15 cellular contexts compared by ENCODE assay signal in genomic region chr6:136767583-136768307, GRCh38. TPM values are rescaled to one million over a fixed set of nuclear protein-coding genes. Genes with fewer than 3 reads are reported as not detected.
A peak's percentile ranks its signal among the peaks of the same experiment; 100 is the strongest.
DNase-seq lines count a peak whose midpoint lies in the region; ATAC-seq, FAIRE-seq and TF ChIP-seq lines count a peak whose summit lies in the region.
"Had no signal": no experiment of that assay in that cellular context is flagged by ENCODE, and none has a peak within 500 bp of the region (broad histone marks: within the 10 kb centered on the region; RNA-seq: fewer than 3 reads in every experiment).

No MANE protein-coding gene starts in this region.

- H3K4me1 ChIP-seq in K562 (replicated peaks in 1 of 2; ENCODE audit: control insufficient read depth in 2 of 2, insufficient read depth in 2 of 2, low read length in 2 of 2) (peaks cover 0 to 38% of the 10 kb centered on the region in 2 experiments; a peak in 4 of 5 replicates), spleen (peaks cover 55 to 98% (median 85%) of the 10 kb centered on the region in 6 donors), BE2C (peaks cover 4% of the 10 kb centered on the region)
- H3K4me1 ChIP-seq: uterus had no signal

- no peak overlapping the region for H3K9ac ChIP-seq in K562 (ENCODE audit: insufficient read depth in 1 of 2, low read depth in 2 of 2, low read length in 2 of 2)

- intact Hi-C loops in K562 (cut with micrococcal nuclease) = no loop called here
- intact Hi-C loops in spleen (cut with DNase I; ENCODE audit: low total_unique reads) = no loop called here

- TF ChIP-seq POLR2A in K562 (conservative IDR thresholded peaks at IDR 0.05) (no peak), spleen (IDR thresholded peaks at IDR 0.05) (no peak)

- no peak for DNase-seq in activated T-cell treated with anti-CD3 and anti-CD28 coated beads, Interleukin-2, amount 50 U/mL, for 24 hours
- no peak for DNase-seq in activated T-cell treated with anti-CD3 and anti-CD28 coated beads for 4 hours
- DNase-seq in Kasumi-1 (lab: John Stamatoyannopoulos, UW) = peak; percentile 25 to 51
- no peak for DNase-seq in K562 (ENCODE audit: extremely low read depth in 1 of 4, low spot score in 3 of 4)
- DNase-seq in spleen = no peak
- no peak for DNase-seq in BE2C
- no peak for DNase-seq in chondrocyte (ENCODE audit: low spot score)
- no peak for DNase-seq in activated CD4-positive, alpha-beta T cell treated with anti-CD3 and anti-CD28 coated beads for 48 hours
- DNase-seq: activated CD4-positive, alpha-beta T cell treated with anti-CD3 and anti-CD28 coated beads, Interleukin-2, amount 50 U/mL, for 48 hours; activated naive CD4-positive, alpha-beta T cell treated with anti-CD3 and anti-CD28 coated beads, Interleukin-2, amount 50 U/mL, for 16 hours; dermis blood vessel endothelial cell; GDM1; SHP77; uterus had no signal

- POLR2A ChIA-PET in K562 (lab: Yijun Ruan, JAX) = no interaction called here

- no peak for TF ChIP-seq EP300 in K562 (IDR thresholded peaks at IDR 0.05; ENCODE audit: low read length)

- H3K9me3 ChIP-seq in K562 (replicated peaks; ENCODE audit: control insufficient read depth, insufficient read depth, low read depth, low read length) (no peaks in the 10 kb centered on the region), spleen (no peaks in the 10 kb centered on the region), BE2C (no peaks in the 10 kb centered on the region)
- H3K9me3 ChIP-seq: uterus had no signal

- H3K27me3 Mint-ChIP-seq in activated T-cell treated with anti-CD3 and anti-CD28 coated beads, Interleukin-2, amount 50 U/mL, for 24 hours = no peaks in the 10 kb centered on the region
- H3K27me3 Mint-ChIP-seq in chondrocyte (ENCODE audit: low read depth) = no peaks in the 10 kb centered on the region

- TF ChIP-seq CTCF in K562 (IDR thresholded peaks at IDR 0.05 in 2 of 3, conservative IDR thresholded peaks at IDR 0.05 in 1 of 3; ENCODE audit: insufficient read depth in 2 of 3, low read depth in 1 of 3, low read length in 3 of 3) (no peak), spleen (IDR thresholded peaks at IDR 0.05 in 8 of 11, conservative IDR thresholded peaks at IDR 0.05 in 3 of 11) (no peak), BE2C (IDR thresholded peaks at IDR 0.05; ENCODE audit: low read depth, low read length) (no peak), chondrocyte (IDR thresholded peaks at IDR 0.05) (no peak)

- peak overlapping the region; percentile 3; the same call in 2 of the 3 replicates for H3K27ac ChIP-seq in K562 (ENCODE audit: extremely low read depth, low read depth, low read length)
- peak overlapping the region in 7 of 8 donors; percentile 63 to 91 (median 82) for H3K27ac ChIP-seq in spleen

- H3K79me2 ChIP-seq in K562 (ENCODE audit: control insufficient read depth, insufficient read depth, low read length) = peaks cover 92% of the 10 kb centered on the region

- H3K9me1 ChIP-seq in K562 (ENCODE audit: control insufficient read depth, insufficient read depth, low read length) = no peaks in the 10 kb centered on the region

- H3K4me3 ChIP-seq in K562 = no peak overlapping the region
- no peak overlapping the region for H3K4me3 ChIP-seq in spleen
- no peak overlapping the region for H3K4me3 ChIP-seq in BE2C (ENCODE audit: low read depth, low read length)
- H3K4me3 ChIP-seq: smooth muscle cell, uterus had no signal

- WGBS in K562 (ENCODE audit: insufficient coverage, low coverage, missing lambda C conversion rate) = 49% methylated on average over 6 of the region's 6 CpGs
- 63 to 84% (median 77%) methylated on average over 6 of the region's 6 CpGs for WGBS in spleen, 5 donors

- in situ Hi-C loops in K562 (cut with MboI) = no loop called here

- H3K36me3 ChIP-seq in K562 (ENCODE audit: control insufficient read depth, insufficient read depth, low read length) (no peaks in the 10 kb centered on the region), spleen (no peaks in the 10 kb centered on the region), BE2C (no peaks in the 10 kb centered on the region)
- H3K36me3 ChIP-seq: uterus had no signal

- H3K9me3 Mint-ChIP-seq in activated T-cell treated with anti-CD3 and anti-CD28 coated beads, Interleukin-2, amount 50 U/mL, for 24 hours = peaks cover 3% of the 10 kb centered on the region
- no peaks in the 10 kb centered on the region for H3K9me3 Mint-ChIP-seq in chondrocyte (ENCODE audit: low read depth)

- H3K4me1 Mint-ChIP-seq in activated T-cell treated with anti-CD3 and anti-CD28 coated beads, Interleukin-2, amount 50 U/mL, for 24 hours (ENCODE audit: low read depth) = peaks cover 69% of the 10 kb centered on the region
- H3K4me1 Mint-ChIP-seq in chondrocyte (ENCODE audit: low read depth) = no peaks in the 10 kb centered on the region

- no peak overlapping the region for H3K4me3 Mint-ChIP-seq in activated T-cell treated with anti-CD3 and anti-CD28 coated beads, Interleukin-2, amount 50 U/mL, for 24 hours
- no peak overlapping the region for H3K4me3 Mint-ChIP-seq in chondrocyte (ENCODE audit: unreplicated experiment)

- FAIRE-seq in K562 (lab: Jason Lieb, UNC) = peak; percentile 35

- H3K27ac Mint-ChIP-seq in activated T-cell treated with anti-CD3 and anti-CD28 coated beads, Interleukin-2, amount 50 U/mL, for 24 hours = peak overlapping the region; percentile 28
- H3K27ac Mint-ChIP-seq in chondrocyte (ENCODE audit: unreplicated experiment) = no peak overlapping the region

- no peaks in the 10 kb centered on the region for H4K20me1 ChIP-seq in K562 (replicated peaks; ENCODE audit: control insufficient read depth, insufficient read depth, low read length)

- no peaks in the 10 kb centered on the region for H3K36me3 Mint-ChIP-seq in activated T-cell treated with anti-CD3 and anti-CD28 coated beads, Interleukin-2, amount 50 U/mL, for 24 hours (ENCODE audit: low read depth)
- H3K36me3 Mint-ChIP-seq in chondrocyte (ENCODE audit: low read depth) = no peaks in the 10 kb centered on the region

- no peak for ATAC-seq in K562

- BruUV-seq in K562 (replicated peaks; lab: Mats Ljungman, UMichigan) = no TSS peak

- H3K27me3 ChIP-seq in K562 (ENCODE audit: control insufficient read depth in 2 of 2, insufficient read depth in 2 of 2, low read length in 2 of 2) (no peaks in the 10 kb centered on the region), spleen (replicated peaks in 1 of 7) (no peaks in the 10 kb centered on the region), BE2C (no peaks in the 10 kb centered on the region)
- H3K27me3 ChIP-seq: uterus had no signal

- no peak for TF ChIP-seq RAD21 in K562 (CRISPR knock-in tag; conservative IDR thresholded peaks at IDR 0.05 in 1 of 2, IDR thresholded peaks at IDR 0.05 in 1 of 2)

- H2AFZ ChIP-seq in K562 (ENCODE audit: low read depth, low read length) = no peak overlapping the region

- H3K4me2 ChIP-seq in K562 (ENCODE audit: insufficient read depth, low read length) = no peak overlapping the region
- H3K4me2 ChIP-seq: smooth muscle cell had no signal

- CTCF ChIA-PET in K562 (lab: Yijun Ruan, JAX; ENCODE audit: low intra/inter-chr PET ratio) = no interaction called here

RNA-seq across cellular contexts. Expression of gene MAP3K5, which starts 24.5 kb away (rescaled TPM):
- 17.0 and 33.7 TPM in 2 replicates for total RNA-seq in K562 (2011; cell fraction: chromatin; rRNA removed; ENCODE audit: low replicate concordance)
- total RNA-seq in K562 (2011; cell fraction: nucleolus; rRNA removed) = 7.8 and 10.1 TPM in 2 replicates
- 10.5 and 10.6 TPM in 2 replicates for total RNA-seq in K562 (2011; cell fraction: nucleoplasm; rRNA removed)
- total RNA-seq in K562 (2014; rRNA removed) (10.4 and 11.6 TPM in 2 replicates), K562 (2014; rRNA removed; fragmentation: Illumina TruSeq; extraction: Trizol) (12.7 and 15.3 TPM in 2 replicates), K562 (2015; rRNA removed; fragmentation: Illumina TruSeq; extraction: Trizol) (9.2 and 9.9 TPM in 2 replicates), K562 (2021) (11.7 and 13.0 TPM in 2 replicates), spleen (10 to 100 TPM; 28.8 to 55.0 (median 39.3) TPM), chondrocyte (2.1 to 5.1 TPM (median 4.6 TPM) in 3 replicates)
- polyA plus RNA-seq in K562 (2011; rRNA removed) (7.9 and 9.1 TPM in 2 replicates), K562 (2014; fragmentation: Illumina TruSeq; extraction: Trizol) (8.6 and 10.4 TPM in 2 replicates), K562 (2014; fragmentation: Nextera tagmentation; extraction: Ambion mirVana) (1 to 10 TPM; 2.2 to 3.3 TPM), K562 (2014; rRNA removed) (6.9 and 7.3 TPM in 2 replicates), spleen (1 to 10 TPM; 7.2 to 9.8 (median 8.4) TPM)
- 2.1 and 3.6 TPM in 2 replicates for polyA plus RNA-seq in K562 (2011; cell fraction: cytosol; rRNA removed)
- polyA plus RNA-seq in K562 (2011; cell fraction: nucleus; rRNA removed) = 6.2 and 8.7 TPM in 2 replicates
- 6.6 and 6.7 TPM in 2 replicates for polyA plus RNA-seq in K562 (2012)
- 13.9 and 23.8 TPM in 2 replicates for polyA minus RNA-seq in K562 (2011; rRNA and poly(A)+ RNA removed)
- 5.1 and 5.8 TPM in 2 replicates for polyA minus RNA-seq in K562 (2011; cell fraction: cytosol; rRNA and poly(A)+ RNA removed)
- 9.0 and 19.5 TPM in 2 replicates for polyA minus RNA-seq in K562 (2011; cell fraction: nucleus; rRNA and poly(A)+ RNA removed)
- 2.3 TPM for polyA plus RNA-seq in BE2C (2012; ENCODE audit: insufficient read depth, insufficient read length, low read depth)

RNA-seq across cellular contexts. Expression of gene PEX7, which starts 54.6 kb away (rescaled TPM):
- total RNA-seq in K562 (2011; cell fraction: chromatin; rRNA removed; ENCODE audit: low replicate concordance) = 7.4 and 8.8 TPM in 2 replicates
- 5.7 and 11.1 TPM in 2 replicates for total RNA-seq in K562 (2011; cell fraction: nucleolus; rRNA removed)
- 7.6 and 8.1 TPM in 2 replicates for total RNA-seq in K562 (2011; cell fraction: nucleoplasm; rRNA removed)
- total RNA-seq in K562 (2014; rRNA removed) = 12.0 and 18.0 TPM in 2 replicates
- total RNA-seq in K562 (2014; rRNA removed; fragmentation: Illumina TruSeq; extraction: Trizol) = 9.7 and 12.7 TPM in 2 replicates
- total RNA-seq in K562 (2015; rRNA removed; fragmentation: Illumina TruSeq; extraction: Trizol) = 7.2 and 7.3 TPM in 2 replicates
- total RNA-seq in K562 (2021) = 9.1 and 9.6 TPM in 2 replicates
- polyA plus RNA-seq in K562 (2011; rRNA removed) = 12.5 and 12.9 TPM in 2 replicates
- 7.9 and 14.9 TPM in 2 replicates for polyA plus RNA-seq in K562 (2011; cell fraction: cytosol; rRNA removed)
- polyA plus RNA-seq in K562 (2011; cell fraction: nucleus; rRNA removed) = 5.3 and 7.8 TPM in 2 replicates
- polyA plus RNA-seq in K562 (2012) = 6.7 and 6.8 TPM in 2 replicates
- polyA plus RNA-seq in K562 (2014; fragmentation: Illumina TruSeq; extraction: Trizol) = 6.2 and 6.5 TPM in 2 replicates
- polyA plus RNA-seq in K562 (2014; fragmentation: Nextera tagmentation; extraction: Ambion mirVana) = 1 to 10 TPM; 1.6 to 2.2 TPM
- 10.9 and 12.5 TPM in 2 replicates for polyA plus RNA-seq in K562 (2014; rRNA removed)
- polyA minus RNA-seq in K562 (2011; rRNA and poly(A)+ RNA removed) = 12.9 and 14.7 TPM in 2 replicates
- polyA minus RNA-seq in K562 (2011; cell fraction: cytosol; rRNA and poly(A)+ RNA removed) = 2.7 and 5.4 TPM in 2 replicates
- 11.0 and 12.4 TPM in 2 replicates for polyA minus RNA-seq in K562 (2011; cell fraction: nucleus; rRNA and poly(A)+ RNA removed)
- 1 to 10 TPM; 2.2 to 6.4 (median 5.6) TPM for total RNA-seq in spleen
- polyA plus RNA-seq in spleen = 1 to 10 TPM; 2.8 to 4.5 (median 3.8) TPM
- 16.8 TPM for polyA plus RNA-seq in BE2C (2012; ENCODE audit: insufficient read depth, insufficient read length, low read depth)
- total RNA-seq in chondrocyte = 6.2 to 7.0 TPM (median 6.8 TPM) in 3 replicates

Comparison
In these comparisons a context has a peak if more than half of its experiments do, and no peak if none do; other contexts are left out.
1. DNase-seq: peak in Kasumi-1 (2 of 2); none in activated T-cell treated with anti-CD3 and anti-CD28 coated beads, Interleukin-2, amount 50 U/mL, for 24 hours (single experiment), activated T-cell treated with anti-CD3 and anti-CD28 coated beads for 4 hours (single experiment), K562 (0 of 4), spleen (single experiment), BE2C (single experiment), chondrocyte (single experiment) and activated CD4-positive, alpha-beta T cell treated with anti-CD3 and anti-CD28 coated beads for 48 hours (single experiment).